In genomic region chr1:96334236-96334557, GRCh38 we compare ENCODE assay signal across 37 cellular contexts.
DNase-seq lines count a peak whose midpoint lies in the region; ATAC-seq, FAIRE-seq and TF ChIP-seq lines count a peak whose summit lies in the region.
"Had no signal": no experiment of that assay in that cellular context is flagged by ENCODE, and none has a peak within 500 bp of the region (broad histone marks: within the 10 kb centered on the region; RNA-seq: fewer than 3 reads in every experiment).

No MANE protein-coding gene starts in this region.

- no peaks in the 10 kb centered on the region for H3K9me3 Mint-ChIP-seq in MCF 10A (ENCODE audit: unreplicated experiment)
- H3K9me3 Mint-ChIP-seq: CD4-positive, alpha-beta T cell had no signal

- CTCF ChIA-PET in MCF 10A (lab: Yijun Ruan, JAX), result interaction anchor here (0.7 kb wide), 1 partner anchor 30 kb away, joined by 3 read pairs; no protein-coding TSS in a partner anchor
- CTCF ChIA-PET in HepG2 (lab: Yijun Ruan, JAX; ENCODE audit: low intra/inter-chr PET ratio, low total read pairs), result no interaction called here

- TF ChIP-seq EP300 in HepG2 (IDR thresholded peaks at IDR 0.05; ENCODE audit: low read depth in 2 of 2, low read length in 2 of 2), result no peak
- TF ChIP-seq EP300 in HepG2 (CRISPR knock-in tag; IDR thresholded peaks at IDR 0.05; ENCODE audit: borderline replicate concordance), result no peak

- TF ChIP-seq POLR2A in breast epithelium (IDR thresholded peaks at IDR 0.05), result no peak
- TF ChIP-seq POLR2A in HepG2 (IDR thresholded peaks at IDR 0.05; ENCODE audit: insufficient read depth in 1 of 2, low read depth in 2 of 2, low read length in 2 of 2), result no peak
- TF ChIP-seq POLR2A in right lobe of liver (IDR thresholded peaks at IDR 0.05), result no peak

- H3K4me1 Mint-ChIP-seq in MCF 10A (ENCODE audit: insufficient read depth, unreplicated experiment), result no peaks in the 10 kb centered on the region
- H3K4me1 Mint-ChIP-seq: B cell; CD14-positive monocyte; CD4-positive, alpha-beta memory T cell; CD4-positive, CD25-positive, alpha-beta regulatory T cell; CD8-positive, alpha-beta memory T cell had no signal

- no peaks in the 10 kb centered on the region for H3K27me3 Mint-ChIP-seq in MCF 10A (ENCODE audit: insufficient read depth, unreplicated experiment)
- H3K27me3 Mint-ChIP-seq: B cell; CD4-positive, alpha-beta memory T cell; CD4-positive, alpha-beta T cell; CD4-positive, CD25-positive, alpha-beta regulatory T cell; CD8-positive, alpha-beta memory T cell had no signal

- no peak overlapping the region for H3K27ac ChIP-seq in breast epithelium
- H3K27ac ChIP-seq in liver (ENCODE audit: low read depth in 1 of 2, low read length in 2 of 2), result peak overlapping the region; percentile 41 to 52
- H3K27ac ChIP-seq in HepG2 (ENCODE audit: extremely low read length, insufficient read depth, low read length), result no peak overlapping the region
- H3K27ac ChIP-seq in right lobe of liver, result peak overlapping the region in 2 of 3 donors; percentile 39 to 56
- no peak overlapping the region for H3K27ac ChIP-seq in smooth muscle cell (ENCODE audit: low read depth)
- H3K27ac ChIP-seq: 22Rv1; A549; BLaER1; BLaER1 treated with 17β-estradiol and CSF1 and Interleukin-3, amounts not matched to agents 10 nM and 100 nM; C4-2B had no signal

- H3K4me1 ChIP-seq in breast epithelium (no peaks in the 10 kb centered on the region), liver (ENCODE audit: control insufficient read depth in 4 of 4, insufficient read depth in 4 of 4, low read length in 3 of 4) (peaks cover 0 to 15% (median 5%) of the 10 kb centered on the region in 4 donors), HepG2 (ENCODE audit: insufficient read depth, low read length) (no peaks in the 10 kb centered on the region), right lobe of liver (peaks cover 0 to 13% (median 2%) of the 10 kb centered on the region in 4 donors), smooth muscle cell (ENCODE audit: low read depth) (no peaks in the 10 kb centered on the region)
- H3K4me1 ChIP-seq: A549, BE2C, BLaER1, Caco-2 had no signal

- H3K79me2 ChIP-seq in HepG2 (ENCODE audit: insufficient read depth, low read length) (no peaks in the 10 kb centered on the region), smooth muscle cell (ENCODE audit: low read depth) (no peaks in the 10 kb centered on the region)

- H3K27me3 ChIP-seq in breast epithelium (no peaks in the 10 kb centered on the region), liver (ENCODE audit: control insufficient read depth in 4 of 4, insufficient read depth in 4 of 4, low read length in 3 of 4) (no peaks in the 10 kb centered on the region), HepG2 (ENCODE audit: control insufficient read depth in 1 of 2, insufficient read depth in 2 of 2, low read length in 2 of 2) (no peaks in the 10 kb centered on the region), right lobe of liver (no peaks in the 10 kb centered on the region), smooth muscle cell (ENCODE audit: low read depth) (no peaks in the 10 kb centered on the region)
- H3K27me3 ChIP-seq: BE2C; BLaER1; BLaER1 treated with 17β-estradiol and CSF1 and Interleukin-3, amounts not matched to agents 10 nM and 100 nM had no signal

- intact Hi-C loops in MCF 10A (cut with micrococcal nuclease), result no loop called here
- intact Hi-C loops in breast epithelium (cut with DNase I; ENCODE audit: low total_unique reads), result loop anchor here (5.0 kb wide), 1 partner anchor 482 kb away; no protein-coding TSS in a partner anchor
- intact Hi-C loops in HepG2 (cut with micrococcal nuclease; ENCODE audit: unreplicated experiment), result no loop called here
- intact Hi-C loops in right lobe of liver (cut with DNase I), result no loop called here

- DNase-seq in MCF 10A (ENCODE audit: unreplicated experiment) (no peak), breast epithelium (ENCODE audit: low spot score in 2 of 2) (no peak), HepG2 (ENCODE audit: low spot score) (no peak), left lobe of liver (ENCODE audit: low spot score) (no peak), right lobe of liver (no peak), smooth muscle cell (lab: John Stamatoyannopoulos, UW; ENCODE audit: unreplicated experiment) (no peak)
- DNase-seq: 8988T; ACHN; AML-193; BE2C; C1 segment of cervical spinal cord; Caco-2; Calu3; CD4-positive, alpha-beta memory T cell; CD4-positive, alpha-beta T cell; CD4-positive, CD25-positive, alpha-beta regulatory T cell; CD8-positive, alpha-beta memory T cell; CD8-positive, alpha-beta T cell; COR-L47; DMS 273 treated with DMSO at 0.1 percent for 48 hours; DMS153; DMS53; DMS79; DMS79 treated with DMSO at 0.1 percent for 48 hours; DND-41; EL had no signal

- H2AFZ ChIP-seq in HepG2 (ENCODE audit: low read length) (no peak overlapping the region), smooth muscle cell (ENCODE audit: low read depth) (no peak overlapping the region)

- no peaks in the 10 kb centered on the region for H4K20me1 ChIP-seq in HepG2 (ENCODE audit: insufficient read depth, low read length)
- H4K20me1 ChIP-seq in smooth muscle cell (ENCODE audit: low read depth), result no peaks in the 10 kb centered on the region
- H4K20me1 ChIP-seq: BLaER1; BLaER1 treated with 17β-estradiol and CSF1 and Interleukin-3, amounts not matched to agents 10 nM and 100 nM had no signal

- H3K27ac Mint-ChIP-seq in MCF 10A (ENCODE audit: low read depth, unreplicated experiment), result peak overlapping the region; percentile 44
- H3K27ac Mint-ChIP-seq: B cell; CD4-positive, alpha-beta memory T cell; CD4-positive, alpha-beta T cell; CD4-positive, CD25-positive, alpha-beta regulatory T cell; CD8-positive, alpha-beta memory T cell; CD8-positive, alpha-beta T cell had no signal

- TF ChIP-seq RAD21 in liver (IDR thresholded peaks at IDR 0.05) (no peak), HepG2 (CRISPR knock-in tag; IDR thresholded peaks at IDR 0.05) (no peak)

- no TSS peak for BruUV-seq in MCF 10A (replicated peaks; lab: Mats Ljungman, UMichigan)
- no TSS peak for BruUV-seq in HepG2 (replicated peaks; lab: Mats Ljungman, UMichigan)

- in situ Hi-C loops in HepG2 (cut with HindIII; ENCODE audit: extremely low pct_ligation_motif_present, low pct_unique_long_range_greater_than_20kb), result no loop called here

- H3K4me3 ChIP-seq in breast epithelium (no peak overlapping the region), liver (ENCODE audit: low read depth in 1 of 3, low read length in 3 of 3) (no peak overlapping the region), HepG2 (replicated peaks in 1 of 3; ENCODE audit: insufficient read depth in 1 of 3, low read depth in 2 of 3, low read length in 3 of 3) (no peak overlapping the region), right lobe of liver (no peak overlapping the region), smooth muscle cell (no peak overlapping the region)
- H3K4me3 ChIP-seq: A549; BLaER1; BLaER1 treated with 17β-estradiol and CSF1 and Interleukin-3, amounts not matched to agents 10 nM and 100 nM had no signal

- H3K4me2 ChIP-seq in HepG2 (ENCODE audit: low read depth, low read length), result no peak overlapping the region
- H3K4me2 ChIP-seq in smooth muscle cell, result no peak overlapping the region
- H3K4me2 ChIP-seq: A549; BLaER1; BLaER1 treated with 17β-estradiol and CSF1 and Interleukin-3, amounts not matched to agents 10 nM and 100 nM had no signal

- POLR2A ChIA-PET in MCF 10A (lab: Yijun Ruan, JAX) (no interaction called here), HepG2 (lab: Yijun Ruan, JAX) (no interaction called here)

- H3K9me3 ChIP-seq in breast epithelium, result peaks cover 0 to 5% of the 10 kb centered on the region in 2 donors
- no peaks in the 10 kb centered on the region for H3K9me3 ChIP-seq in liver (ENCODE audit: control insufficient read depth in 4 of 4, low read length in 3 of 4)
- H3K9me3 ChIP-seq in HepG2 (ENCODE audit: low read length), result no peaks in the 10 kb centered on the region
- H3K9me3 ChIP-seq in right lobe of liver, result no peaks in the 10 kb centered on the region
- H3K9me3 ChIP-seq in smooth muscle cell (replicated peaks; ENCODE audit: low read depth), result no peaks in the 10 kb centered on the region
- H3K9me3 ChIP-seq: A549, BE2C, BLaER1, Caco-2 had no signal

- H3K36me3 ChIP-seq in breast epithelium, result no peaks in the 10 kb centered on the region
- no peaks in the 10 kb centered on the region for H3K36me3 ChIP-seq in liver (ENCODE audit: control insufficient read depth in 4 of 4, insufficient read depth in 3 of 4, low read depth in 1 of 4, low read length in 3 of 4)
- H3K36me3 ChIP-seq in HepG2 (replicated peaks in 1 of 2; ENCODE audit: control insufficient read depth in 1 of 2, insufficient read depth in 2 of 2, low read length in 2 of 2), result no peaks in the 10 kb centered on the region
- no peaks in the 10 kb centered on the region for H3K36me3 ChIP-seq in right lobe of liver
- H3K36me3 ChIP-seq in smooth muscle cell (ENCODE audit: low read depth), result no peaks in the 10 kb centered on the region
- H3K36me3 ChIP-seq: BE2C; BLaER1; BLaER1 treated with 17β-estradiol and CSF1 and Interleukin-3, amounts not matched to agents 10 nM and 100 nM had no signal

- H3F3A ChIP-seq in smooth muscle cell (ENCODE audit: low read depth), result no peaks in the 10 kb centered on the region

- H3K36me3 Mint-ChIP-seq in MCF 10A (ENCODE audit: insufficient read depth, unreplicated experiment), result peaks cover 5% of the 10 kb centered on the region
- H3K36me3 Mint-ChIP-seq: CD14-positive monocyte; CD4-positive, alpha-beta memory T cell; CD4-positive, CD25-positive, alpha-beta regulatory T cell; CD8-positive, alpha-beta memory T cell; CD8-positive, alpha-beta T cell had no signal

- no peak overlapping the region for H3K4me3 Mint-ChIP-seq in MCF 10A (ENCODE audit: unreplicated experiment)
- H3K4me3 Mint-ChIP-seq: B cell; CD14-positive monocyte; CD4-positive, alpha-beta memory T cell; CD4-positive, alpha-beta T cell; CD4-positive, CD25-positive, alpha-beta regulatory T cell; CD8-positive, alpha-beta memory T cell; CD8-positive, alpha-beta T cell had no signal

- no peak for TF ChIP-seq CTCF in MCF 10A (IDR thresholded peaks at IDR 0.05; ENCODE audit: unreplicated experiment)
- TF ChIP-seq CTCF in breast epithelium (IDR thresholded peaks at IDR 0.05), result no peak
- TF ChIP-seq CTCF in liver (IDR thresholded peaks at IDR 0.05; ENCODE audit: low read depth, low read length, missing input control), result no peak
- TF ChIP-seq CTCF in HepG2 (CRISPR knock-in tag; IDR thresholded peaks at IDR 0.05), result no peak
- no peak for TF ChIP-seq CTCF in right lobe of liver (IDR thresholded peaks at IDR 0.05)
- TF ChIP-seq CTCF in smooth muscle cell (IDR thresholded peaks at IDR 0.05; ENCODE audit: borderline replicate concordance, insufficient read depth, poor library complexity, severe bottlenecking), result no peak

- H3K9ac ChIP-seq in liver (ENCODE audit: low read depth in 1 of 2, low read length in 2 of 2) (no peak overlapping the region), HepG2 (ENCODE audit: insufficient read depth, low read depth, low read length) (no peak overlapping the region), smooth muscle cell (ENCODE audit: low read depth) (no peak overlapping the region)
- H3K9ac ChIP-seq: BLaER1; BLaER1 treated with 17β-estradiol and CSF1 and Interleukin-3, amounts not matched to agents 10 nM and 100 nM had no signal

- no peak for FAIRE-seq in HepG2 (lab: Jason Lieb, UNC)
- FAIRE-seq: A204.1, A549, D721Med had no signal

- no peak for ATAC-seq in HepG2
- ATAC-seq in left lobe of liver, result peak; percentile 56
- peak in 2 of 4 donors; percentile 42 to 52 for ATAC-seq in right lobe of liver
- ATAC-seq in GM19023 (IDR thresholded peaks at IDR 0.05; ENCODE audit: unreplicated experiment), result no peak
- ATAC-seq: A549; CD8-positive, alpha-beta T cell had no signal

- 67% methylated on average over 4 of the region's 4 CpGs for WGBS in liver
- WGBS in HepG2 (ENCODE audit: low lambda C conversion rate), result 21% methylated on average over 4 of the region's 4 CpGs
- WGBS in right lobe of liver (ENCODE audit: insufficient coverage, low coverage, low lambda C conversion rate, missing lambda C conversion rate), result 46% methylated on average over 4 of the region's 4 CpGs
- 94% methylated on average over 4 of the region's 4 CpGs for WGBS in smooth muscle cell (ENCODE audit: low lambda C conversion rate)

Comparison
In these comparisons a context has a peak if more than half of its experiments do, and no peak if none do; other contexts are left out.
1. H3K27ac ChIP-seq: peak in liver (2 of 2) and right lobe of liver (2 of 3); none in breast epithelium (0 of 2), HepG2 (single experiment) and smooth muscle cell (single experiment).